In the genomic region with DNA sequence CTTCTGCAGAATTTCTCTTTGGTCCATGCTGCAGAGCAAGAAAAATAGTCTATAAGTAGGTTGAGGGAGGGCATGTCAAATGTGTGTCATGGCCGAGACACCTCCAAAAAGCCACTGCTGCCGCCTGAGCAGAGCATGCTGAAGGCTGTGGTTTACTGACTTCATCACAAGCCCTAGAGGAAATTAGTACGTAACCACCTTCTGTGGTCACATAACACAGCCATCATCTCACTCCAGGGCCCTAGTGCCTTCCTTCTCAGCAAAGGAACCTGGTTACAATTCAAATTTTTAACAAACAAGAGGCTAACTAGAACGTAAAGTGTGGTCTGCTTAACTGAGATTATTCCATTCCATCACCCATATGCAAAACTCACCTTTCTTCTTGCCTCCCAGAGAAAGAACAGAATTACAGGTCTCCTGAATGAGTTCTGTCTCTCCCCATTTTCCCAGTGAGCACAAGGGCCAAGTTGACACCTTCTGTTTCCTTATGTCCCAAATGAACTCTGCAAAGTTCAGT, we compare ENCODE assay signal across 9 cellular contexts. TPM values are rescaled to one million over a fixed set of nuclear protein-coding genes. Genes with fewer than 3 reads are reported as not detected.
DNase-seq lines count a peak whose midpoint lies in the region; ATAC-seq, FAIRE-seq and TF ChIP-seq lines count a peak whose summit lies in the region.
"Had no signal": no experiment of that assay in that cellular context is flagged by ENCODE, and none has a peak within 500 bp of the region (broad histone marks: within the 10 kb centered on the region; RNA-seq: fewer than 3 reads in every experiment).

Gene PTPN22, minus strand, starts transcription at position 116 of the 517 bp plus-strand sequence.

- no peak within 1 kb of the TSS for H4K5ac ChIP-seq in H1 (ENCODE audit: insufficient read length, low read depth, low read length)

- H3K4me1 ChIP-seq in H1 (replicated peaks in 1 of 4; ENCODE audit: control insufficient read depth in 3 of 4, insufficient read depth in 4 of 4, low read length in 3 of 4) (no peaks in the 10 kb centered on the region), aorta (ENCODE audit: control insufficient read depth in 1 of 2, insufficient read depth in 2 of 2, low read length in 2 of 2) (no peaks in the 10 kb centered on the region)

- peak within 1 kb of the TSS; percentile 82 for H2AFZ ChIP-seq in H1 (ENCODE audit: low read length)

- no peak within 1 kb of the TSS for H3K9ac ChIP-seq in H1 (replicated peaks in 1 of 4; ENCODE audit: extremely low read depth in 1 of 4, low read depth in 3 of 4, low read length in 3 of 4)

- no peak within 1 kb of the TSS for H3K4me2 ChIP-seq in H1 (ENCODE audit: insufficient read depth in 1 of 2, low read depth in 2 of 2, low read length in 2 of 2)

- H4K91ac ChIP-seq in H1 (replicated peaks; ENCODE audit: insufficient read length, low read length), result no peak within 1 kb of the TSS

- H3K56ac ChIP-seq in H1 (replicated peaks; ENCODE audit: insufficient read length, low read depth, low read length), result no peak within 1 kb of the TSS

- no peak for TF ChIP-seq RAD21 in H1 (IDR thresholded peaks at IDR 0.05 in 1 of 2, conservative IDR thresholded peaks at IDR 0.05 in 1 of 2; ENCODE audit: low read depth in 2 of 2, low read length in 2 of 2)

- CTCF ChIA-PET in H1 (lab: Charles Lee; ENCODE audit: partially characterized antibody), result no interaction called here

- no peak for FAIRE-seq in H1 (lab: Jason Lieb, UNC)

- H3K79me1 ChIP-seq in H1 (ENCODE audit: low read depth, low read length), result no peaks in the 10 kb centered on the region

- no peak within 1 kb of the TSS for H2BK12ac ChIP-seq in H1 (ENCODE audit: low read depth, low read length)

- H3K9me3 ChIP-seq in KOPT-K1 (ENCODE audit: insufficient read depth, low read length, poor library complexity, severe bottlenecking) (no peaks in the 10 kb centered on the region), H1 (ENCODE audit: insufficient read depth in 2 of 2, low read depth in 1 of 2, low read length in 1 of 2) (no peaks in the 10 kb centered on the region), aorta (ENCODE audit: control insufficient read depth, low read length) (no peaks in the 10 kb centered on the region)

- H3K18ac ChIP-seq in H1 (ENCODE audit: extremely low read depth, low read length), result no peak within 1 kb of the TSS

- H3K27ac ChIP-seq in KOPT-K1 (ENCODE audit: low read depth, low read length, poor library complexity, severe bottlenecking) (peak within 1 kb of the TSS; percentile 85), H1 (ENCODE audit: low read depth, low read length) (no peak within 1 kb of the TSS), aorta (ENCODE audit: low read depth in 1 of 2, low read length in 2 of 2) (no peak within 1 kb of the TSS)

- WGBS in H1 (ENCODE audit: extremely low coverage in 1 of 2, insufficient coverage in 1 of 2, insufficient read length in 1 of 2, insufficient replicate concordance in 2 of 2, low coverage in 1 of 2, low lambda C conversion rate in 2 of 2, missing lambda C conversion rate in 1 of 2), 2 experiments, result 76% methylated on average over 4 of the region's 4 CpGs; no CpG with 5 or more reads in 1 of the 2 experiments
- WGBS in aorta, 2 donors, result 67 to 75% methylated on average over 4 of the region's 4 CpGs

- H3K27me3 ChIP-seq in H1 (replicated peaks in 1 of 4; ENCODE audit: control insufficient read depth in 3 of 4, extremely low read depth in 1 of 4, insufficient read depth in 3 of 4, low read length in 3 of 4), result no peaks in the 10 kb centered on the region
- H3K27me3 ChIP-seq in aorta (ENCODE audit: control insufficient read depth in 1 of 2, insufficient read depth in 2 of 2, low read length in 1 of 2), result no peaks in the 10 kb centered on the region

- no peak within 1 kb of the TSS for H3K4ac ChIP-seq in H1 (replicated peaks; ENCODE audit: insufficient read length, low read depth, low read length)

- no peaks in the 10 kb centered on the region for H3K36me3 ChIP-seq in KOPT-K1 (ENCODE audit: insufficient read depth, low read length)
- H3K36me3 ChIP-seq in H1 (ENCODE audit: control insufficient read depth in 2 of 4, insufficient read depth in 4 of 4, low read length in 3 of 4), result no peaks in the 10 kb centered on the region
- H3K36me3 ChIP-seq in aorta (ENCODE audit: control insufficient read depth in 1 of 2, insufficient read depth in 2 of 2, low read length in 1 of 2), result no peaks in the 10 kb centered on the region

- ATAC-seq in GM21619 (IDR thresholded peaks at IDR 0.05; ENCODE audit: unreplicated experiment) (peak; percentile 83), aorta (ENCODE audit: low FRiP score) (peak; percentile 73)

- no peak for TF ChIP-seq POLR2A in H1 (IDR thresholded peaks at IDR 0.05; ENCODE audit: control extremely low read depth in 1 of 2, low read depth in 2 of 2, low read length in 2 of 2)

- no peak within 1 kb of the TSS for H4K8ac ChIP-seq in H1 (ENCODE audit: extremely low read depth, insufficient read depth, low read length)

- H3K23ac ChIP-seq in H1 (ENCODE audit: insufficient read length), result no peak within 1 kb of the TSS

- no peaks in the 10 kb centered on the region for H4K20me1 ChIP-seq in H1 (replicated peaks in 1 of 2; ENCODE audit: control insufficient read depth in 1 of 2, insufficient read depth in 2 of 2, low read length in 2 of 2)

- POLR2A ChIA-PET in H1 (lab: Charles Lee; ENCODE audit: partially characterized antibody), result no interaction called here

- H2BK120ac ChIP-seq in H1 (replicated peaks; ENCODE audit: low read depth, low read length), result no peak within 1 kb of the TSS

- H2BK15ac ChIP-seq in H1 (ENCODE audit: low read length), result no peak within 1 kb of the TSS

- H2BK20ac ChIP-seq in H1 (ENCODE audit: low read length), result no peak within 1 kb of the TSS

- no peak within 1 kb of the TSS for H2BK5ac ChIP-seq in H1 (ENCODE audit: low read depth, low read length)

- H3K23me2 ChIP-seq in H1 (ENCODE audit: low read depth, low read length), result no peaks in the 10 kb centered on the region; the same call in 1 of the 2 replicates

- no peaks in the 10 kb centered on the region for H3K79me2 ChIP-seq in H1 (ENCODE audit: control insufficient read depth in 1 of 2, insufficient read depth in 2 of 2, low read length in 2 of 2)

- H3K4me3 ChIP-seq in H1 (ENCODE audit: extremely low read depth in 1 of 4, insufficient read depth in 2 of 4, low read depth in 3 of 4, low read length in 4 of 4), result no peak within 1 kb of the TSS
- H3K4me3 ChIP-seq in aorta (ENCODE audit: low read length in 2 of 2), result no peak within 1 kb of the TSS

- TF ChIP-seq CTCF in H1 (IDR thresholded peaks at IDR 0.05; ENCODE audit: control extremely low read depth in 1 of 3, insufficient read depth in 1 of 3, low read depth in 1 of 3, low read length in 3 of 3), result no peak

- TF ChIP-seq EP300 in H1 (IDR thresholded peaks at IDR 0.05; ENCODE audit: borderline replicate concordance in 1 of 2, low read depth in 2 of 2, low read length in 2 of 2), result no peak

- DNase-seq in Daoy (ENCODE audit: low read depth) (peak; percentile 88), H1 (ENCODE audit: low read depth in 1 of 2, low spot score in 2 of 2) (no peak), posterior vena cava (ENCODE audit: low spot score) (peak; percentile 84), aorta (peak in 1 of 2 donors; percentile 68), putamen (ENCODE audit: low spot score) (no peak)
- peak; percentile 77 for DNase-seq in activated CD4-positive, alpha-beta T cell treated with anti-CD3 and anti-CD28 coated beads, Interleukin-2, amount 50 U/mL, for 1 hour

- no peak within 1 kb of the TSS for H3K14ac ChIP-seq in H1 (ENCODE audit: insufficient read length)

- intact Hi-C loops in posterior vena cava (cut with DNase I) (no loop called here), aorta (cut with DNase I) (no loop called here)

- H2AK5ac ChIP-seq in H1 (ENCODE audit: low read depth, low read length), result no peak within 1 kb of the TSS

TF ChIP-seq in H1, 55 proteins besides CTCF, POLR2A, EP300 and RAD21:
- no peak for TF ChIP-seq SAP30 (IDR thresholded peaks at IDR 0.05; ENCODE audit: insufficient read depth, insufficient replicate concordance, low read length)
- no peak for TF ChIP-seq KDM4A (IDR thresholded peaks at IDR 0.05; ENCODE audit: low read depth, low read length, severe bottlenecking)
- TF ChIP-seq SP2 (IDR thresholded peaks at IDR 0.05; ENCODE audit: low read length), result no peak
- no peak for TF ChIP-seq CHD1 (IDR thresholded peaks at IDR 0.05; ENCODE audit: low read depth, low read length)
- TF ChIP-seq JUN (IDR thresholded peaks at IDR 0.05; ENCODE audit: low read depth, low read length), result no peak
- TF ChIP-seq RFX5 (IDR thresholded peaks at IDR 0.05; ENCODE audit: borderline replicate concordance, low read depth, low read length), result no peak

RNA-seq across cellular contexts. Expression of gene PTPN22, which starts in this region (rescaled TPM):
- total RNA-seq in Daoy (2014; rRNA removed; shearing (Covaris generic)), result 1.5 and 4.1 TPM in 2 replicates
- not detected in 2 replicates for total RNA-seq in H1 (2021; fragmentation: NEBNext Ultra II Directional; extraction: Animal tissue kit (Norgen Biotek cat#: 25700))
- polyA plus RNA-seq in H1 (2011; rRNA removed) (not detected in 2 replicates), aorta (under 1 TPM; 0.50 to 0.59 TPM)
- polyA plus RNA-seq in H1 (2011; cell fraction: cytosol; rRNA removed), result not detected
- not detected for polyA plus RNA-seq in H1 (2011; cell fraction: nucleus; rRNA removed)
- not detected in 4 replicates for polyA plus RNA-seq in H1 (2012, experiment 1 of 2)
- not detected for polyA plus RNA-seq in H1 (2012, experiment 2 of 2)
- polyA plus RNA-seq in H1 (2013, experiment 1 of 2), result not detected
- polyA plus RNA-seq in H1 (2013, experiment 2 of 2), result 0.09 TPM
- not detected in 2 replicates for polyA minus RNA-seq in H1 (2011; rRNA and poly(A)+ RNA removed)
- not detected for polyA minus RNA-seq in H1 (2011; cell fraction: cytosol; rRNA and poly(A)+ RNA removed)
- polyA minus RNA-seq in H1 (2011; cell fraction: nucleus; rRNA and poly(A)+ RNA removed), result not detected
- total RNA-seq in posterior vena cava (1 to 10 TPM; 3.9 to 4.6 TPM), aorta (1 to 10 TPM; 4.7 to 6.7 TPM)
- total RNA-seq: NCI-H460 had no signal

Comparison
In these comparisons a context has a peak if more than half of its experiments do, and no peak if none do; other contexts are left out.
1. DNase-seq: peak in Daoy (single experiment), activated CD4-positive, alpha-beta T cell treated with anti-CD3 and anti-CD28 coated beads, Interleukin-2, amount 50 U/mL, for 1 hour (single experiment) and posterior vena cava (single experiment); none in H1 (0 of 2) and putamen (single experiment).